Comparison of ENCODE assay signal across 10 cellular contexts in genomic region chr10:108358912-108359311, GRCh38.
DNase-seq lines count a peak whose midpoint lies in the region; ATAC-seq and TF ChIP-seq lines count a peak whose summit lies in the region.
"Had no signal": no experiment of that assay in that cellular context is flagged by ENCODE, and none has a peak within 500 bp of the region (broad histone marks: within the 10 kb centered on the region; RNA-seq: fewer than 3 reads in every experiment).

No MANE protein-coding gene starts in this region.

- H3K9me3 ChIP-seq in fibroblast of lung (ENCODE audit: control insufficient read depth, insufficient read depth, low read depth, low read length): no peaks in the 10 kb centered on the region
- H3K9me3 ChIP-seq in CD4-positive, alpha-beta T cell (ENCODE audit: control insufficient read depth, low read length): no peaks in the 10 kb centered on the region
- no peaks in the 10 kb centered on the region for H3K9me3 ChIP-seq in HAP-1

- H4K20me1 ChIP-seq in fibroblast of lung (ENCODE audit: control insufficient read depth, extremely low read depth, insufficient read depth, low read length): no peaks in the 10 kb centered on the region

- H3K27me3 Mint-ChIP-seq in CD4-positive, alpha-beta T cell: no peaks in the 10 kb centered on the region

- H3K79me2 ChIP-seq in fibroblast of lung (ENCODE audit: control insufficient read depth, insufficient read depth, low read length): no peaks in the 10 kb centered on the region

- H3K27me3 ChIP-seq in fibroblast of lung (ENCODE audit: control insufficient read depth, insufficient read depth, low read length) (no peaks in the 10 kb centered on the region), HAP-1 (ENCODE audit: low read depth) (no peaks in the 10 kb centered on the region; the same call in 1 of the 2 replicates)
- no peaks in the 10 kb centered on the region for H3K27me3 ChIP-seq in CD4-positive, alpha-beta T cell (ENCODE audit: control insufficient read depth, insufficient read depth, low read length)

- no peaks in the 10 kb centered on the region for H3K36me3 ChIP-seq in fibroblast of lung (ENCODE audit: control insufficient read depth, insufficient read depth, low read length)
- H3K36me3 ChIP-seq in HAP-1 (replicated peaks): no peaks in the 10 kb centered on the region

- no peak overlapping the region for H3K27ac Mint-ChIP-seq in CD4-positive, alpha-beta T cell
- H3K27ac Mint-ChIP-seq: T-helper 2 cell treated with Interferon-gamma antibody and Interleukin-4, amounts not matched to agents 5 μg/mL and 100 μg/mL, for 36 hours had no signal

- in situ Hi-C loops in HAP-1 (cut with MboI; ENCODE audit: low sequenced_read_pairs): no loop called here

- H3K4me2 ChIP-seq in fibroblast of lung (ENCODE audit: extremely low read depth, insufficient read depth, low read length): no peak overlapping the region

- TF ChIP-seq CTCF in AG09319 (IDR thresholded peaks at IDR 0.05; ENCODE audit: low read depth, low read length): peak; percentile 30
- TF ChIP-seq CTCF in fibroblast of lung (conservative IDR thresholded peaks at IDR 0.05 in 1 of 2, IDR thresholded peaks at IDR 0.05 in 1 of 2; ENCODE audit: low read depth in 1 of 2, low read length in 2 of 2): no peak
- TF ChIP-seq CTCF in CD4-positive, alpha-beta T cell (IDR thresholded peaks at IDR 0.05): no peak

- ATAC-seq in GM19395 (IDR thresholded peaks at IDR 0.05; ENCODE audit: unreplicated experiment) (peak; percentile 76), GM19455 (IDR thresholded peaks at IDR 0.05; ENCODE audit: unreplicated experiment) (no peak), GM19328 (IDR thresholded peaks at IDR 0.05; ENCODE audit: unreplicated experiment) (no peak)
- ATAC-seq in CD4-positive, alpha-beta T cell (ENCODE audit: poor library complexity): no peak

- no peak overlapping the region for H3K27ac ChIP-seq in fibroblast of lung (ENCODE audit: insufficient read depth, low read length)
- H3K27ac ChIP-seq in CD4-positive, alpha-beta T cell (ENCODE audit: low read depth, low read length): no peak overlapping the region

- H3K4me3 Mint-ChIP-seq in CD4-positive, alpha-beta T cell: no peak overlapping the region
- H3K4me3 Mint-ChIP-seq: T-helper 2 cell treated with Interferon-gamma antibody and Interleukin-4, amounts not matched to agents 5 μg/mL and 100 μg/mL, for 36 hours had no signal

- H3K4me1 ChIP-seq in fibroblast of lung (ENCODE audit: control insufficient read depth, extremely low read depth, insufficient read depth, low read length) (no peaks in the 10 kb centered on the region), HAP-1 (no peaks in the 10 kb centered on the region)

- H3K4me3 ChIP-seq in fibroblast of lung (replicated peaks in 1 of 4; ENCODE audit: control extremely low read depth in 1 of 4, insufficient read depth in 1 of 4, low read depth in 3 of 4, low read length in 4 of 4): no peak overlapping the region
- no peak overlapping the region for H3K4me3 ChIP-seq in HAP-1
- H3K4me3 ChIP-seq: lung had no signal

- no peak overlapping the region for H2AFZ ChIP-seq in fibroblast of lung (ENCODE audit: low read length)

- intact Hi-C loops in CD4-positive, alpha-beta T cell (cut with DNase I, micrococcal nuclease): no loop called here

- H3K9ac ChIP-seq in fibroblast of lung (ENCODE audit: insufficient read depth, low read length): no peak overlapping the region

- CTCF ChIA-PET in CD4-positive, alpha-beta T cell (lab: Charles Lee): no interaction called here

- peaks cover 14% of the 10 kb centered on the region for H3K9me3 Mint-ChIP-seq in CD4-positive, alpha-beta T cell

- no peaks in the 10 kb centered on the region for H3K4me1 Mint-ChIP-seq in CD4-positive, alpha-beta T cell (ENCODE audit: low read depth)

- DNase-seq in AG09319 (ENCODE audit: extremely low read depth, low read depth) (peak; percentile 67), HT-29 (ENCODE audit: low spot score) (peak; percentile 49), fibroblast of lung (ENCODE audit: low read depth in 2 of 2) (peak; percentile 76 to 96), HAP-1 (ENCODE audit: low spot score in 2 of 2) (no peak)
- DNase-seq in CD4-positive, alpha-beta T cell: no peak

- POLR2A ChIA-PET in CD4-positive, alpha-beta T cell (lab: Charles Lee): no interaction called here

- H3K36me3 Mint-ChIP-seq in CD4-positive, alpha-beta T cell (ENCODE audit: low read depth): no peaks in the 10 kb centered on the region

Comparison
In these comparisons a context has a peak if more than half of its experiments do, and no peak if none do; other contexts are left out.
1. DNase-seq: peak in AG09319 (single experiment), HT-29 (single experiment) and fibroblast of lung (2 of 2); none in CD4-positive, alpha-beta T cell (0 of 10) and HAP-1 (0 of 2).